ENCODE assay signal across 8 cellular contexts in genomic region chr11:117876341-117877119, GRCh38. TPM values are rescaled to one million over a fixed set of nuclear protein-coding genes. Genes with fewer than 3 reads are reported as not detected.
A peak's percentile ranks its signal among the peaks of the same experiment; 100 is the strongest.
DNase-seq lines count a peak whose midpoint lies in the region; ATAC-seq and TF ChIP-seq lines count a peak whose summit lies in the region.

Gene FXYD6 (minus strand): TSS chr11:117876658. CDS start chr11:117842776, 33,882 bp downstream.

- H3K27ac Mint-ChIP-seq in MCF 10A (ENCODE audit: low read depth, unreplicated experiment), result no peak within 1 kb of the TSS

- no TSS peak for BruUV-seq in MCF 10A (replicated peaks; lab: Mats Ljungman, UMichigan)

- H3K4me3 Mint-ChIP-seq in MCF 10A (ENCODE audit: unreplicated experiment), result peak within 1 kb of the TSS; percentile 5

- DNase-seq in G401 (ENCODE audit: low spot score), result peak; percentile 79
- peak; percentile 72 for DNase-seq in NCI-H345 (lab: John Stamatoyannopoulos, UW)
- DNase-seq in MCF 10A (ENCODE audit: unreplicated experiment), result no peak
- DNase-seq in kidney epithelial cell (ENCODE audit: low read depth), result no peak
- peak; percentile 36 for DNase-seq in stimulated activated CD8-positive, alpha-beta memory T cell treated with anti-CD3 and anti-CD28 coated beads, Interleukin-4, amount 100 ng/mL, for 48 hours
- no peak for DNase-seq in activated CD4-positive, alpha-beta T cell treated with anti-CD3 and anti-CD28 coated beads, Interleukin-2, amount 50 U/mL, for 1 hour
- no peak for DNase-seq in epidermal melanocyte (ENCODE audit: insufficient read length, low spot score)

- no peak for TF ChIP-seq CTCF in MCF 10A (IDR thresholded peaks at IDR 0.05; ENCODE audit: unreplicated experiment)
- no peak for TF ChIP-seq CTCF in kidney epithelial cell (IDR thresholded peaks at IDR 0.05; ENCODE audit: insufficient read depth, low read length, poor library complexity, severe bottlenecking)

- no peak for ATAC-seq in HG02938 (IDR thresholded peaks at IDR 0.05; ENCODE audit: unreplicated experiment)

- H3K4me3 ChIP-seq in kidney epithelial cell (ENCODE audit: low read depth, low read length), result peak within 1 kb of the TSS; percentile 75

- in situ Hi-C loops in G401 (cut with HindIII; ENCODE audit: low sequenced_read_pairs), result no loop called here

- no peaks in the 10 kb centered on the region for H3K36me3 Mint-ChIP-seq in MCF 10A (ENCODE audit: insufficient read depth, unreplicated experiment)

- peaks cover 31% of the 10 kb centered on the region for H3K27me3 ChIP-seq in kidney epithelial cell (ENCODE audit: control insufficient read depth, insufficient read depth, low read length)

- no peaks in the 10 kb centered on the region for H3K36me3 ChIP-seq in kidney epithelial cell (ENCODE audit: control insufficient read depth, insufficient read depth, low read length)

- intact Hi-C loops in MCF 10A (cut with micrococcal nuclease), result no loop called here

- POLR2A ChIA-PET in MCF 10A (lab: Yijun Ruan, JAX), result no interaction called here

- no peaks in the 10 kb centered on the region for H3K4me1 Mint-ChIP-seq in MCF 10A (ENCODE audit: insufficient read depth, unreplicated experiment)

- peaks cover 99% of the 10 kb centered on the region for H3K27me3 Mint-ChIP-seq in MCF 10A (ENCODE audit: insufficient read depth, unreplicated experiment)

- no peaks in the 10 kb centered on the region for H3K9me3 Mint-ChIP-seq in MCF 10A (ENCODE audit: unreplicated experiment)

- CTCF ChIA-PET in MCF 10A (lab: Yijun Ruan, JAX), result interaction anchor here (0.5 to 0.6 kb wide), 2 partner anchors 9 to 22 kb away, joined by 3 read pairs; no protein-coding TSS in a partner anchor

RNA-seq across cellular contexts. Expression of gene FXYD6, which starts in this region (rescaled TPM):
- not detected in 2 replicates for total RNA-seq in G401 (2014; rRNA removed; shearing (Covaris generic))
- total RNA-seq in MCF 10A (2022) (not detected in 2 replicates), kidney epithelial cell (45.8 and 83.4 TPM in 2 replicates)

Comparison
In these comparisons a context has a peak if more than half of its experiments do, and no peak if none do; other contexts are left out.
1. RNA of gene FXYD6 (total RNA-seq): 45.8 to 83.4 TPM in kidney epithelial cell; not detected in G401 and not detected in MCF 10A; every median in the first group is over 10 times any median in the second.
2. Peak in DNase-seq in G401; RNA of the gene not detected or under 1 TPM.
3. DNase-seq: peak in NCI-H345 (single experiment) and stimulated activated CD8-positive, alpha-beta memory T cell treated with anti-CD3 and anti-CD28 coated beads, Interleukin-4, amount 100 ng/mL, for 48 hours (single experiment); none in MCF 10A (single experiment), kidney epithelial cell (single experiment), activated CD4-positive, alpha-beta T cell treated with anti-CD3 and anti-CD28 coated beads, Interleukin-2, amount 50 U/mL, for 1 hour (single experiment) and epidermal melanocyte (single experiment).